Comparison of ENCODE assay signal across 9 cellular contexts in the genomic region with DNA sequence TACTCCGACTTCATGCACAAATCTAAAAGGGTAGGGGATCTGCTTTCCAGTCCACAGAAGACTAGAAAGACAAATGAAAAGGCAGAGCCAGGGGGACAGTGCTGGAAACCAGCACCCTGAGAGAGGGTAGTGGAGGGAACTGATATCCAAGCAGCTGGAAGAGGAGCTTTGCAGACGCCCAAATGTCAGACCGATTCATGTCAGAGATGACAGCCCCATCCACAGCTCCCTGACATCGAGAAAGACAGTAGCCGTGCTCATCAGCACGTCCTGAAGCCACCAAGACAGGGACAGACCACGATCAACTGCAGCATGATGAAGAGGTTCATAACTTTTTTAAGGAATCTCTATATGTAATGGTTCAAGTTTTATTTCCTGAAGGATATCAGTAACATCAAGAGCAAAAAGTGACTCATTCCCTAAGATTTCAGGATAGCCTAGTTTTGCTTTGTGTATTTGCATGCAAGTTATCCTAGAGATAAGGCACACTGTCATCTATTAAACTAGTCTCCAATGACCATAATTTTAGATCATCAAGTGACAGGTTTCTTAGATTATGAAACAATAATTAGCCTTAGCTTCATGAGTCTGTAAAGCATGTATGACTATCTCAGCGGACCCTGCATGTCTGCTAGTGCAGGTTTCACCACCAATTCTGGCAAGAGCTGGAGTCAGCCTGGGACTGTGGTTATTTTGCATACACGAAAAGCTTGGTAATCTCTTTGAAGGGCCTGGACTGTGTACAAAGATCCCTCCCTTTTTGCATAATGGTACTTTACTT. TPM values are rescaled to one million over a fixed set of nuclear protein-coding genes. Genes with fewer than 3 reads are reported as not detected.
DNase-seq lines count a peak whose midpoint lies in the region; ATAC-seq and TF ChIP-seq lines count a peak whose summit lies in the region.
"Had no signal": no experiment of that assay in that cellular context is flagged by ENCODE, and none has a peak within 500 bp of the region (broad histone marks: within the 10 kb centered on the region; RNA-seq: fewer than 3 reads in every experiment).

No MANE protein-coding gene starts in this region.

- ATAC-seq in activated T-helper 17 cell treated with anti-CD3 and anti-CD28 coated beads, Interleukin-2, amount 50 U/mL, for 72 hours (replicated peaks): peak; percentile 34
- peak; percentile 37 for ATAC-seq in memory B cell (ENCODE audit: low read depth)

- no peaks in the 10 kb centered on the region for H3K27me3 Mint-ChIP-seq in activated T-helper 17 cell treated with anti-CD3 and anti-CD28 coated beads, Interleukin-2, amount 50 U/mL, for 72 hours
- H3K27me3 Mint-ChIP-seq in memory B cell: no peaks in the 10 kb centered on the region
- H3K27me3 Mint-ChIP-seq in activated CD4-positive, alpha-beta memory T cell treated with anti-CD3 and anti-CD28 coated beads, Interleukin-2, amount 10 ng/mL, durations not matched to agents 7 days and 5 days: no peaks in the 10 kb centered on the region

- no peak overlapping the region for H3K27ac ChIP-seq in mesendoderm (ENCODE audit: low read depth, low read length)

- peak overlapping the region; percentile 65 for H3K27ac Mint-ChIP-seq in activated T-helper 17 cell treated with anti-CD3 and anti-CD28 coated beads, Interleukin-2, amount 50 U/mL, for 72 hours
- no peak overlapping the region for H3K27ac Mint-ChIP-seq in memory B cell
- H3K27ac Mint-ChIP-seq in activated CD4-positive, alpha-beta memory T cell treated with anti-CD3 and anti-CD28 coated beads, Interleukin-2, amount 10 ng/mL, durations not matched to agents 7 days and 5 days: no peak overlapping the region
- H3K27ac Mint-ChIP-seq: activated naive CD8-positive, alpha-beta T cell had no signal

- H4K5ac ChIP-seq in mesendoderm (ENCODE audit: low read length): no peak overlapping the region

- H3K18ac ChIP-seq in mesendoderm (ENCODE audit: low read length): no peak overlapping the region

- no peaks in the 10 kb centered on the region for H3K79me1 ChIP-seq in mesendoderm (ENCODE audit: low read length)

- H3K4me1 ChIP-seq in Loucy (ENCODE audit: insufficient read depth, low read length, poor library complexity, severe bottlenecking): no peaks in the 10 kb centered on the region
- H3K4me1 ChIP-seq in mesendoderm (ENCODE audit: control insufficient read depth, low read depth, low read length): no peaks in the 10 kb centered on the region

- no peak overlapping the region for H2BK5ac ChIP-seq in mesendoderm (ENCODE audit: low read length)

- peak overlapping the region; percentile 35 for H3K4me3 Mint-ChIP-seq in activated T-helper 17 cell treated with anti-CD3 and anti-CD28 coated beads, Interleukin-2, amount 50 U/mL, for 72 hours
- no peak overlapping the region for H3K4me3 Mint-ChIP-seq in memory B cell
- no peak overlapping the region for H3K4me3 Mint-ChIP-seq in activated CD4-positive, alpha-beta memory T cell treated with anti-CD3 and anti-CD28 coated beads, Interleukin-2, amount 10 ng/mL, durations not matched to agents 7 days and 5 days
- H3K4me3 Mint-ChIP-seq: activated naive CD8-positive, alpha-beta T cell had no signal

- H3K9me3 ChIP-seq in Loucy (ENCODE audit: insufficient read depth, low read depth, low read length): no peaks in the 10 kb centered on the region

- H3K9ac ChIP-seq in Loucy (ENCODE audit: low read depth, low read length, poor library complexity, severe bottlenecking) (no peak overlapping the region), mesendoderm (ENCODE audit: low read length) (no peak overlapping the region)

- DNase-seq in BJ (ENCODE audit: low read depth): peak; percentile 95
- DNase-seq in memory B cell (ENCODE audit: low spot score in 2 of 2): no peak
- no peak for DNase-seq in effector CD4-positive, alpha-beta T cell
- no peak for DNase-seq in activated CD4-positive, alpha-beta T cell treated with anti-CD3 and anti-CD28 coated beads, Interleukin-2, amount 50 U/mL, for 4 hours
- DNase-seq in activated CD4-positive, alpha-beta memory T cell treated with anti-CD3 and anti-CD28 coated beads, Interleukin-2, amount 10 ng/mL, durations not matched to agents 7 days and 5 days: no peak
- no peak for DNase-seq in mesendoderm

- peaks cover 29% of the 10 kb centered on the region for H3K4me1 Mint-ChIP-seq in activated T-helper 17 cell treated with anti-CD3 and anti-CD28 coated beads, Interleukin-2, amount 50 U/mL, for 72 hours
- H3K4me1 Mint-ChIP-seq in memory B cell: peaks cover 18% of the 10 kb centered on the region
- H3K4me1 Mint-ChIP-seq in activated CD4-positive, alpha-beta memory T cell treated with anti-CD3 and anti-CD28 coated beads, Interleukin-2, amount 10 ng/mL, durations not matched to agents 7 days and 5 days: peaks cover 44% of the 10 kb centered on the region

- peak overlapping the region; percentile 14 for H2AFZ ChIP-seq in Loucy (ENCODE audit: low read length)

- WGBS in mesendoderm (ENCODE audit: extremely low coverage, insufficient coverage, low lambda C conversion rate): no CpG with 5 or more reads among the region's 9 CpGs

- no peak for TF ChIP-seq CTCF in BJ (IDR thresholded peaks at IDR 0.05; ENCODE audit: insufficient read depth, low read depth, low read length)
- no peak for TF ChIP-seq CTCF in Loucy (conservative IDR thresholded peaks at IDR 0.05; ENCODE audit: low read length)

- no peak overlapping the region for H3K56ac ChIP-seq in mesendoderm (ENCODE audit: low read length)

- H3K36me3 Mint-ChIP-seq in activated T-helper 17 cell treated with anti-CD3 and anti-CD28 coated beads, Interleukin-2, amount 50 U/mL, for 72 hours (ENCODE audit: low read depth): no peaks in the 10 kb centered on the region
- H3K36me3 Mint-ChIP-seq in memory B cell: no peaks in the 10 kb centered on the region
- H3K36me3 Mint-ChIP-seq in activated CD4-positive, alpha-beta memory T cell treated with anti-CD3 and anti-CD28 coated beads, Interleukin-2, amount 10 ng/mL, durations not matched to agents 7 days and 5 days (ENCODE audit: low read depth): no peaks in the 10 kb centered on the region
- H3K36me3 Mint-ChIP-seq: activated naive CD8-positive, alpha-beta T cell had no signal

- CTCF ChIA-PET in BJ (lab: Yijun Ruan, JAX): interaction anchor here (0.6 to 1.1 kb wide), 5 partner anchors 10 to 39 kb away, joined by 3 to 4 read pairs (median 3); no protein-coding TSS in a partner anchor
- CTCF ChIA-PET in activated CD4-positive, alpha-beta memory T cell treated with anti-CD3 and anti-CD28 coated beads, Interleukin-2, amount 10 ng/mL, durations not matched to agents 7 days and 5 days (lab: Charles Lee): interaction anchor here (1.0 to 1.5 kb wide), 4 partner anchors 11 to 19 kb away, joined by 3 read pairs; no protein-coding TSS in a partner anchor

- H2BK120ac ChIP-seq in mesendoderm (ENCODE audit: low read depth, low read length): no peak overlapping the region

- no peaks in the 10 kb centered on the region for H3K9me3 Mint-ChIP-seq in activated T-helper 17 cell treated with anti-CD3 and anti-CD28 coated beads, Interleukin-2, amount 50 U/mL, for 72 hours
- H3K9me3 Mint-ChIP-seq in memory B cell: no peaks in the 10 kb centered on the region
- no peaks in the 10 kb centered on the region for H3K9me3 Mint-ChIP-seq in activated CD4-positive, alpha-beta memory T cell treated with anti-CD3 and anti-CD28 coated beads, Interleukin-2, amount 10 ng/mL, durations not matched to agents 7 days and 5 days

- POLR2A ChIA-PET in BJ (lab: Charles Lee): interaction anchor here (0.6 kb wide), 1 partner anchor 1112 kb away, joined by 3 read pairs; no protein-coding TSS in a partner anchor
- POLR2A ChIA-PET in activated CD4-positive, alpha-beta memory T cell treated with anti-CD3 and anti-CD28 coated beads, Interleukin-2, amount 10 ng/mL, durations not matched to agents 7 days and 5 days (lab: Charles Lee): interaction anchor here (0.9 to 1.3 kb wide), 6 partner anchors 11 to 33 kb away, joined by 3 to 6 read pairs (median 3); no protein-coding TSS in a partner anchor

- no peak overlapping the region for H3K4me2 ChIP-seq in Loucy (ENCODE audit: low read depth, low read length, poor library complexity, severe bottlenecking)
- no peak overlapping the region for H3K4me2 ChIP-seq in mesendoderm (ENCODE audit: low read length)

- H3K4ac ChIP-seq in mesendoderm (ENCODE audit: low read depth, low read length): no peak overlapping the region

- H3K27me3 ChIP-seq in BJ (ENCODE audit: control insufficient read depth, insufficient read depth, low read length) (no peaks in the 10 kb centered on the region), Loucy (ENCODE audit: insufficient read depth, low read length, poor library complexity, severe bottlenecking) (no peaks in the 10 kb centered on the region), mesendoderm (ENCODE audit: insufficient read depth, low read length, poor library complexity) (no peaks in the 10 kb centered on the region)

- no peaks in the 10 kb centered on the region for H3K79me2 ChIP-seq in Loucy (ENCODE audit: insufficient read depth, low read length)
- no peaks in the 10 kb centered on the region for H3K79me2 ChIP-seq in mesendoderm (ENCODE audit: control insufficient read depth, insufficient read depth, low read length)

- no peak overlapping the region for H4K8ac ChIP-seq in mesendoderm (ENCODE audit: low read depth, low read length)

- no peak overlapping the region for H2AK5ac ChIP-seq in mesendoderm (ENCODE audit: low read length)

- H2BK15ac ChIP-seq in mesendoderm (replicated peaks; ENCODE audit: low read depth): no peak overlapping the region

- H3F3A ChIP-seq in Loucy (ENCODE audit: low read depth): no peaks in the 10 kb centered on the region

- H3K36me3 ChIP-seq in BJ (ENCODE audit: control insufficient read depth, insufficient read depth, low read length) (no peaks in the 10 kb centered on the region), Loucy (ENCODE audit: insufficient read depth, low read length) (no peaks in the 10 kb centered on the region), mesendoderm (ENCODE audit: control insufficient read depth, insufficient read depth, low read length) (no peaks in the 10 kb centered on the region)

- no peak overlapping the region for H3K23ac ChIP-seq in mesendoderm (ENCODE audit: low read length)

- H4K20me1 ChIP-seq in Loucy (ENCODE audit: insufficient read depth, low read length, poor library complexity, severe bottlenecking): no peaks in the 10 kb centered on the region

- H3K4me3 ChIP-seq in BJ (ENCODE audit: low read depth, low read length) (no peak overlapping the region), Loucy (ENCODE audit: low read length, poor library complexity, severe bottlenecking) (no peak overlapping the region), mesendoderm (ENCODE audit: low read length) (no peak overlapping the region)

- H3K9me2 ChIP-seq in Loucy (replicated peaks; ENCODE audit: low read depth, low read length): no peaks in the 10 kb centered on the region

RNA-seq across cellular contexts. Expression of gene PRDM1, which starts 43.0 kb away (rescaled TPM):
- 4.6 and 5.2 TPM in 2 replicates for polyA plus RNA-seq in BJ (2011; rRNA removed)
- polyA minus RNA-seq in BJ (2011; rRNA and poly(A)+ RNA removed): 10.7 and 12.6 TPM in 2 replicates
- 100 to 1,000 TPM; 138 to 149 TPM for total RNA-seq in activated T-helper 17 cell treated with anti-CD3 and anti-CD28 coated beads, Interleukin-2, amount 50 U/mL, for 72 hours
- total RNA-seq in activated CD4-positive, alpha-beta memory T cell treated with anti-CD3 and anti-CD28 coated beads, Interleukin-2, amount 10 ng/mL, durations not matched to agents 7 days and 5 days: 100 to 1,000 TPM; 112 to 115 TPM
- 3.7 TPM for polyA plus RNA-seq in mesendoderm (2013, experiment 1 of 2)
- 3.5 TPM for polyA plus RNA-seq in mesendoderm (2013, experiment 2 of 2)
